25 cellular contexts compared by ENCODE assay signal in the genomic region with DNA sequence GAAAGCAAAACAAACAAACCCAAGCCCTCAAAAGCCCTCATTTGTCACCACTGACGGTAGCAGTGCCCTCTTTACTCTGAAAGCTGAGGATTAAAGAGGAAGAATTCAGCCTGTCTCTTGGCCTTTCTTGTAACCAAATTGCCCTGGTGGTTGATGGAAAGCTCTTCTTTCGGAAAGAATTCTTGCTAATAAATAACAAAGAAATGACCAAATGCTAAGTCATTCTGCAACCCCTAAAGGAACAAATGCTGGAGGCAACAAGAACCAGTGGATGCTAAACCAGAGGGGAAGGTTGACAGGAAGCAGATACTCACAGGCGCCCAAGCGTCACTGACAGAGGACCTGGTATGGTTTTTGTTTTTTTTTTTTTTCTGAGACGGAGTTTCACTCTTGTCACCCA. TPM values are rescaled to one million over a fixed set of nuclear protein-coding genes. Genes with fewer than 3 reads are reported as not detected.
DNase-seq lines count a peak whose midpoint lies in the region; ATAC-seq, FAIRE-seq and TF ChIP-seq lines count a peak whose summit lies in the region.
"Had no signal": no experiment of that assay in that cellular context is flagged by ENCODE, and none has a peak within 500 bp of the region (broad histone marks: within the 10 kb centered on the region; RNA-seq: fewer than 3 reads in every experiment).

No MANE protein-coding gene starts in this region.

- H3K27me3 ChIP-seq in GM12878 (replicated peaks in 1 of 2; ENCODE audit: control insufficient read depth in 2 of 2, insufficient read depth in 2 of 2, low read length in 1 of 2) (no peaks in the 10 kb centered on the region), mesenchymal stem cell (ENCODE audit: control insufficient read depth in 1 of 2, insufficient read depth in 1 of 2, low read length in 2 of 2) (no peaks in the 10 kb centered on the region), transverse colon (no peaks in the 10 kb centered on the region)

- no peak overlapping the region for H3K23ac ChIP-seq in mesenchymal stem cell (ENCODE audit: low read length in 2 of 2)

- no peak overlapping the region for H3K27ac ChIP-seq in GM12878 (ENCODE audit: control insufficient read depth, insufficient read depth)
- H3K27ac ChIP-seq in mesenchymal stem cell (ENCODE audit: low read length, poor library complexity, severe bottlenecking) = no peak overlapping the region
- H3K27ac ChIP-seq in transverse colon = peak overlapping the region in 3 of 4 donors; percentile 15 to 56 (median 31)
- H3K27ac ChIP-seq: prostate gland, RWPE1, thoracic aorta had no signal

- H3K4me1 ChIP-seq in GM12878 (ENCODE audit: control insufficient read depth, insufficient read depth, low read length) (peaks cover 15% of the 10 kb centered on the region), mesenchymal stem cell (ENCODE audit: control insufficient read depth, insufficient read depth, low read depth, low read length) (peaks cover 2% of the 10 kb centered on the region), transverse colon (peaks cover 0 to 31% (median 4%) of the 10 kb centered on the region in 4 donors)
- H3K4me1 ChIP-seq: prostate gland had no signal

- TF ChIP-seq CTCF in GM12878 (IDR thresholded peaks at IDR 0.05 in 2 of 3, conservative IDR thresholded peaks at IDR 0.05 in 1 of 3; ENCODE audit: control insufficient read depth in 2 of 3, extremely low read depth in 1 of 3, insufficient read depth in 1 of 3, low read depth in 3 of 3, low read length in 3 of 3) (no peak), transverse colon (IDR thresholded peaks at IDR 0.05) (no peak), nephron progenitor cell (IDR thresholded peaks at IDR 0.05) (no peak)

- H3K36me3 Mint-ChIP-seq in nephron progenitor cell (ENCODE audit: low read depth) = peaks cover 19% of the 10 kb centered on the region

- no peak overlapping the region for H2BK5ac ChIP-seq in mesenchymal stem cell (ENCODE audit: low read depth, low read length, poor library complexity, severe bottlenecking)

- H3K14ac ChIP-seq in mesenchymal stem cell (ENCODE audit: low read length in 2 of 2) = no peak overlapping the region

- TF ChIP-seq RAD21 in GM12878 (IDR thresholded peaks at IDR 0.05; ENCODE audit: insufficient read depth, low read depth, low read length) = no peak

- no peak overlapping the region for H3K27ac Mint-ChIP-seq in nephron progenitor cell
- H3K27ac Mint-ChIP-seq: activated naive CD8-positive, alpha-beta T cell treated with anti-CD3 and anti-CD28 coated beads, Interleukin-2, amount 50 U/mL, for 24 hours; activated T-helper 2 cell treated with anti-CD3 and anti-CD28 coated beads, Interferon-gamma antibody, Interleukin-2, Interleukin-4, amounts not matched to agents 10 μg/mL and 5 μg/mL and 100 μg/mL, durations not matched to agents 14 hours and 24 hours and 36 hours; effector memory CD8-positive, alpha-beta T cell had no signal

- ATAC-seq in GM21423 (IDR thresholded peaks at IDR 0.05; ENCODE audit: unreplicated experiment) = peak; percentile 57
- ATAC-seq in GM12878 = peak; percentile 68
- ATAC-seq in HG03469 (IDR thresholded peaks at IDR 0.05; ENCODE audit: unreplicated experiment) = no peak
- ATAC-seq: activated naive CD8-positive, alpha-beta T cell treated with anti-CD3 and anti-CD28 coated beads, Interleukin-2, amount 50 U/mL, for 24 hours; effector memory CD8-positive, alpha-beta T cell; left cardiac atrium; WTC11 had no signal

- H3K4me1 Mint-ChIP-seq in nephron progenitor cell = peaks cover 58% of the 10 kb centered on the region

- H4K8ac ChIP-seq in mesenchymal stem cell (ENCODE audit: low read length) = no peak overlapping the region

- no peak overlapping the region for H3K4me3 ChIP-seq in GM12878
- H3K4me3 ChIP-seq in mesenchymal stem cell (ENCODE audit: insufficient read depth in 1 of 2, low read depth in 1 of 2, low read length in 2 of 2) = no peak overlapping the region
- no peak overlapping the region for H3K4me3 ChIP-seq in transverse colon
- H3K4me3 ChIP-seq: prostate gland, thoracic aorta had no signal

- no peak overlapping the region for H3K4ac ChIP-seq in mesenchymal stem cell (ENCODE audit: low read depth in 1 of 2, low read length in 2 of 2)

- H3K79me1 ChIP-seq in mesenchymal stem cell (replicated peaks; ENCODE audit: low read length, poor library complexity, severe bottlenecking) = peaks cover 33% of the 10 kb centered on the region

- H2AK5ac ChIP-seq in mesenchymal stem cell (ENCODE audit: low read length, severe bottlenecking) = no peak overlapping the region

- no peak for DNase-seq in GM12878 (ENCODE audit: low read depth, low spot score)
- DNase-seq in mesenchymal stem cell = peak; percentile 35
- no peak for DNase-seq in transverse colon
- DNase-seq in nephron progenitor cell = no peak
- DNase-seq in NCI-H1436 (lab: John Stamatoyannopoulos, UW) = no peak
- DNase-seq: activated CD4-positive, alpha-beta T cell treated with anti-CD3 and anti-CD28 coated beads, Interleukin-2, amount 50 U/mL, for 4 hours; activated CD8-positive, alpha-beta memory T cell treated with anti-CD3 and anti-CD28 coated beads, Interleukin-2, amount 50 U/mL, for 4 hours; activated naive CD8-positive, alpha-beta T cell treated with anti-CD3 and anti-CD28 coated beads, Interleukin-2, amount 50 U/mL, for 24 hours; COR-L47; effector memory CD8-positive, alpha-beta T cell; left cardiac atrium; NCI-H1105; NCI-H2029 treated with DMSO at 0.1 percent for 48 hours; T-helper 9 cell had no signal

- POLR2A ChIA-PET in GM12878 (lab: Charles Lee) = interaction anchor here (0.7 kb wide), 1 partner anchor 191 kb away, joined by 3 read pairs; no protein-coding TSS in a partner anchor

- H3K36me3 ChIP-seq in GM12878 (ENCODE audit: control insufficient read depth in 2 of 2, insufficient read depth in 2 of 2, low read length in 1 of 2) = peaks cover 0 to 2% of the 10 kb centered on the region in 2 experiments; a peak in 1 of 4 replicates
- peaks cover 18 to 26% of the 10 kb centered on the region in 2 experiments for H3K36me3 ChIP-seq in mesenchymal stem cell (ENCODE audit: control insufficient read depth in 1 of 2, insufficient read depth in 2 of 2, low read depth in 1 of 2, low read length in 2 of 2)
- no peaks in the 10 kb centered on the region for H3K36me3 ChIP-seq in transverse colon
- H3K36me3 ChIP-seq: prostate gland, thoracic aorta had no signal

- no peak overlapping the region for H3K18ac ChIP-seq in mesenchymal stem cell (ENCODE audit: low read depth in 1 of 2, low read length in 2 of 2)

- H3K27me3 Mint-ChIP-seq in nephron progenitor cell (ENCODE audit: low read depth, poor library complexity) = peaks cover 3% of the 10 kb centered on the region
- H3K27me3 Mint-ChIP-seq: activated naive CD8-positive, alpha-beta T cell treated with anti-CD3 and anti-CD28 coated beads, Interleukin-2, amount 50 U/mL, for 24 hours; effector memory CD8-positive, alpha-beta T cell had no signal

- in situ Hi-C loops in GM12878 (cut with MboI) (no loop called here), transverse colon (cut with MboI; ENCODE audit: low pct_ligation_motif_present in 1 of 4, low pct_unique_long_range_greater_than_20kb in 1 of 4, low sequenced_read_pairs in 3 of 4) (no loop called here)

- TF ChIP-seq POLR2A in GM12878 (IDR thresholded peaks at IDR 0.05; ENCODE audit: low read depth, low read length) = no peak
- TF ChIP-seq POLR2A in transverse colon (IDR thresholded peaks at IDR 0.05) = no peak

- WGBS in GM12878 (ENCODE audit: insufficient coverage, insufficient replicate concordance, low lambda C conversion rate, missing lambda C conversion rate) = 28% methylated on average over 4 of the region's 5 CpGs
- 50% methylated on average over 4 of the region's 5 CpGs for WGBS in mesenchymal stem cell
- WGBS in transverse colon (ENCODE audit: low coverage in 1 of 2), 2 donors = 51 to 69% methylated on average over 4 to 5 of the region's 5 CpGs

- BruUV-seq in GM12878 (replicated peaks; lab: Mats Ljungman, UMichigan) = no TSS peak

- no peak overlapping the region for H4K91ac ChIP-seq in mesenchymal stem cell (ENCODE audit: low read length)

- H3K79me2 ChIP-seq in GM12878 (ENCODE audit: control insufficient read depth, insufficient read depth, low read length) = peaks cover 1% of the 10 kb centered on the region; the same call in 1 of the 2 replicates

- H3K4me3 Mint-ChIP-seq in nephron progenitor cell = no peak overlapping the region
- H3K4me3 Mint-ChIP-seq: activated naive CD8-positive, alpha-beta T cell treated with anti-CD3 and anti-CD28 coated beads, Interleukin-2, amount 50 U/mL, for 24 hours; effector memory CD8-positive, alpha-beta T cell; WTC11 had no signal

- no peaks in the 10 kb centered on the region for H4K20me1 ChIP-seq in GM12878 (ENCODE audit: control insufficient read depth, insufficient read depth)

- no peak overlapping the region for H2BK15ac ChIP-seq in mesenchymal stem cell (ENCODE audit: low read depth, poor library complexity, severe bottlenecking)

- TF ChIP-seq EP300 in GM12878 (IDR thresholded peaks at IDR 0.05; ENCODE audit: borderline replicate concordance in 1 of 2, control insufficient read depth in 1 of 2, low read depth in 2 of 2, low read length in 2 of 2) (no peak), transverse colon (IDR thresholded peaks at IDR 0.05; ENCODE audit: low read depth) (no peak)

- H2BK12ac ChIP-seq in mesenchymal stem cell (ENCODE audit: low read length in 2 of 2) = no peak overlapping the region

- no peaks in the 10 kb centered on the region for H3K9me3 Mint-ChIP-seq in nephron progenitor cell
- H3K9me3 Mint-ChIP-seq: activated naive CD8-positive, alpha-beta T cell treated with anti-CD3 and anti-CD28 coated beads, Interleukin-2, amount 50 U/mL, for 24 hours; activated T-helper 2 cell treated with anti-CD3 and anti-CD28 coated beads, Interferon-gamma antibody, Interleukin-2, Interleukin-4, amounts not matched to agents 10 μg/mL and 5 μg/mL and 100 μg/mL, durations not matched to agents 14 hours and 24 hours and 36 hours; effector memory CD8-positive, alpha-beta T cell; neural crest cell; WTC11 had no signal

- H3K9ac ChIP-seq in GM12878 (ENCODE audit: control insufficient read depth, insufficient read depth, low read length) (no peak overlapping the region), mesenchymal stem cell (ENCODE audit: low read length) (no peak overlapping the region)

- CTCF ChIA-PET in GM12878 (lab: Yijun Ruan, JAX) = no interaction called here

- no peak overlapping the region for H3K4me2 ChIP-seq in GM12878 (ENCODE audit: control insufficient read depth, insufficient read depth)
- no peak overlapping the region for H3K4me2 ChIP-seq in mesenchymal stem cell (ENCODE audit: low read length, poor library complexity, severe bottlenecking)

- H3K9me3 ChIP-seq in GM12878 (replicated peaks; ENCODE audit: control insufficient read depth, insufficient read depth, low read length) = no peaks in the 10 kb centered on the region
- H3K9me3 ChIP-seq in mesenchymal stem cell (ENCODE audit: control insufficient read depth, low read length) = no peaks in the 10 kb centered on the region
- no peaks in the 10 kb centered on the region for H3K9me3 ChIP-seq in transverse colon
- H3K9me3 ChIP-seq: prostate gland, thoracic aorta had no signal

- FAIRE-seq in GM12878 (lab: Jason Lieb, UNC) = no peak
- FAIRE-seq: H1 had no signal

- intact Hi-C loops in GM12878 (cut with micrococcal nuclease; ENCODE audit: unreplicated experiment) (no loop called here), transverse colon (cut with DNase I; ENCODE audit: low total_unique reads) (no loop called here)

- no peak overlapping the region for H2BK120ac ChIP-seq in mesenchymal stem cell (ENCODE audit: low read depth, low read length)

- RAD21 ChIA-PET in GM12878 (lab: Charles Lee; ENCODE audit: unreplicated experiment) = interaction anchor here (0.8 kb wide), 1 partner anchor 929 kb away, joined by 3 read pairs; no protein-coding TSS in a partner anchor

- SMC1A ChIA-PET in GM12878 (lab: Charles Lee; ENCODE audit: uncharacterized antibody, unreplicated experiment) = no interaction called here

- H2AFZ ChIP-seq in GM12878 (ENCODE audit: control insufficient read depth, low read depth, low read length) (no peak overlapping the region), mesenchymal stem cell (ENCODE audit: low read depth, low read length) (no peak overlapping the region)

RNA-seq across cellular contexts. Expression of a gene that starts 6.6 kb away (rescaled TPM):
- total RNA-seq in GM12878 (2013; cell fraction: nucleolus; rRNA removed) = 2.7 and 3.8 TPM in 2 replicates
- total RNA-seq in GM12878 (2014; rRNA removed) (59.2 and 64.5 TPM in 2 replicates), GM12878 (2014; rRNA removed; fragmentation: Illumina TruSeq; extraction: Trizol) (25.2 and 27.1 TPM in 2 replicates), GM12878 (2021) (65.9 and 67.5 TPM in 2 replicates), transverse colon (10 to 100 TPM in 3 of 4 donors, 1 to 10 TPM in 1; 3.0 to 19.9 (median 16.3) TPM)
- polyA plus RNA-seq in GM12878 (2011; ENCODE audit: low read depth) = 5.7 TPM
- polyA plus RNA-seq in GM12878 (2011; rRNA removed) (6.9 and 22.6 TPM in 2 replicates), GM12878 (2014; fragmentation: Illumina TruSeq; extraction: Trizol) (2.3 and 17.5 TPM in 2 replicates), GM12878 (2014; fragmentation: Nextera tagmentation; extraction: Ambion mirVana) (1 to 10 TPM in 1 of 2 experiments, under 1 TPM in 1; 0.80 to 7.6 TPM), GM12878 (2014; rRNA removed) (50.2 and 62.0 TPM in 2 replicates), GM12878 (2016; fragmentation: Nextera tagmentation; extraction: Ambion mirVana) (10 to 100 TPM; 90.8 to 96.3 TPM)
- 42.5 and 66.1 TPM in 2 replicates for polyA plus RNA-seq in GM12878 (2011; cell fraction: cytosol; rRNA removed)
- polyA plus RNA-seq in GM12878 (2011; cell fraction: nucleus; rRNA removed) = 25.9 and 34.8 TPM in 2 replicates
- polyA plus RNA-seq in GM12878 (2012) = 22.4 and 26.6 TPM in 2 replicates
- 16.0 and 29.6 TPM in 2 replicates for polyA minus RNA-seq in GM12878 (2011; rRNA and poly(A)+ RNA removed)
- 16.8 and 25.3 TPM in 2 replicates for polyA minus RNA-seq in GM12878 (2011; cell fraction: cytosol; rRNA and poly(A)+ RNA removed)
- 6.3 and 9.6 TPM in 2 replicates for polyA minus RNA-seq in GM12878 (2011; cell fraction: nucleus; rRNA and poly(A)+ RNA removed)
- polyA plus RNA-seq in mesenchymal stem cell (2013, experiment 1 of 2) = 39.5 TPM
- 36.9 TPM for polyA plus RNA-seq in mesenchymal stem cell (2013, experiment 2 of 2)

RNA-seq across cellular contexts. Expression of a gene that starts 20.3 kb away (rescaled TPM):
- total RNA-seq in GM12878 (2013; cell fraction: nucleolus; rRNA removed) = not detected in 2 replicates
- total RNA-seq in GM12878 (2014; rRNA removed) (not detected in 2 replicates), GM12878 (2014; rRNA removed; fragmentation: Illumina TruSeq; extraction: Trizol) (not detected in 2 replicates), GM12878 (2021) (not detected in 2 replicates), transverse colon (under 1 TPM in 1 of 4 donors, not detected in 3; 0.14 TPM)
- polyA plus RNA-seq in GM12878 (2011; ENCODE audit: low read depth) = not detected
- polyA plus RNA-seq in GM12878 (2011; rRNA removed) (not detected in 2 replicates), GM12878 (2014; fragmentation: Illumina TruSeq; extraction: Trizol) (not detected in 2 replicates), GM12878 (2014; fragmentation: Nextera tagmentation; extraction: Ambion mirVana) (not detected), GM12878 (2014; rRNA removed) (0.06 and 0.12 TPM in 2 replicates), GM12878 (2016; fragmentation: Nextera tagmentation; extraction: Ambion mirVana) (not detected)
- polyA plus RNA-seq in GM12878 (2011; cell fraction: cytosol; rRNA removed) = not detected in 2 replicates
- polyA plus RNA-seq in GM12878 (2011; cell fraction: nucleus; rRNA removed) = 0.18 and 0.29 TPM in 2 replicates
- polyA plus RNA-seq in GM12878 (2012) = 0.09 TPM in 1 of 2 replicates, not detected in the other
- polyA minus RNA-seq in GM12878 (2011; rRNA and poly(A)+ RNA removed) = not detected in 2 replicates
- polyA minus RNA-seq in GM12878 (2011; cell fraction: cytosol; rRNA and poly(A)+ RNA removed) = not detected in 2 replicates
- 0.12 TPM in 1 of 2 replicates, not detected in the other for polyA minus RNA-seq in GM12878 (2011; cell fraction: nucleus; rRNA and poly(A)+ RNA removed)
- polyA plus RNA-seq in mesenchymal stem cell (2013, experiment 1 of 2) = 0.07 TPM
- 0.07 TPM for polyA plus RNA-seq in mesenchymal stem cell (2013, experiment 2 of 2)
- total RNA-seq: activated T-helper 2 cell treated with anti-CD3 and anti-CD28 coated beads, Interferon-gamma antibody, Interleukin-2, Interleukin-4, amounts not matched to agents 10 μg/mL and 5 μg/mL and 100 μg/mL, durations not matched to agents 14 hours and 24 hours and 36 hours; left cardiac atrium; mononuclear cell had no signal

RNA-seq across cellular contexts. Expression of a gene that starts 25.6 kb away (rescaled TPM):
- 8.8 and 11.3 TPM in 2 replicates for total RNA-seq in GM12878 (2013; cell fraction: nucleolus; rRNA removed)
- 56.6 and 68.6 TPM in 2 replicates for total RNA-seq in GM12878 (2014; rRNA removed)
- 24.4 and 27.6 TPM in 2 replicates for total RNA-seq in GM12878 (2014; rRNA removed; fragmentation: Illumina TruSeq; extraction: Trizol)
- 68.3 and 71.2 TPM in 2 replicates for total RNA-seq in GM12878 (2021)
- 12.5 TPM for polyA plus RNA-seq in GM12878 (2011; ENCODE audit: low read depth)
- polyA plus RNA-seq in GM12878 (2011; rRNA removed) = 4.3 and 7.1 TPM in 2 replicates
- 8.8 and 12.2 TPM in 2 replicates for polyA plus RNA-seq in GM12878 (2011; cell fraction: cytosol; rRNA removed)
- polyA plus RNA-seq in GM12878 (2011; cell fraction: nucleus; rRNA removed) = 9.5 and 12.9 TPM in 2 replicates
- 24.5 and 35.6 TPM in 2 replicates for polyA plus RNA-seq in GM12878 (2012)
- polyA plus RNA-seq in GM12878 (2014; fragmentation: Illumina TruSeq; extraction: Trizol) = 10.9 and 20.9 TPM in 2 replicates
- polyA plus RNA-seq in GM12878 (2014; fragmentation: Nextera tagmentation; extraction: Ambion mirVana) = under 1 TPM; 0.16 to 0.29 TPM
- 35.5 and 44.8 TPM in 2 replicates for polyA plus RNA-seq in GM12878 (2014; rRNA removed)
- polyA plus RNA-seq in GM12878 (2016; fragmentation: Nextera tagmentation; extraction: Ambion mirVana) = 1 to 10 TPM; 1.6 to 2.4 TPM
- 8.2 and 15.1 TPM in 2 replicates for polyA minus RNA-seq in GM12878 (2011; rRNA and poly(A)+ RNA removed)
- polyA minus RNA-seq in GM12878 (2011; cell fraction: cytosol; rRNA and poly(A)+ RNA removed) = 8.4 and 9.0 TPM in 2 replicates
- 7.0 and 12.8 TPM in 2 replicates for polyA minus RNA-seq in GM12878 (2011; cell fraction: nucleus; rRNA and poly(A)+ RNA removed)
- 38.0 TPM for polyA plus RNA-seq in mesenchymal stem cell (2013, experiment 1 of 2)
- polyA plus RNA-seq in mesenchymal stem cell (2013, experiment 2 of 2) = 38.0 TPM
- total RNA-seq in transverse colon = 10 to 100 TPM; 66.6 to 83.1 (median 72.8) TPM

RNA-seq across cellular contexts. Expression of a gene that starts 28.5 kb away (rescaled TPM):
- not detected in 2 replicates for total RNA-seq in GM12878 (2013; cell fraction: nucleolus; rRNA removed)
- total RNA-seq in GM12878 (2014; rRNA removed) (not detected in 2 replicates), GM12878 (2014; rRNA removed; fragmentation: Illumina TruSeq; extraction: Trizol) (not detected in 2 replicates), GM12878 (2021) (not detected in 2 replicates), transverse colon (1 to 10 TPM in 3 of 4 donors, under 1 TPM in 1; 0.75 to 4.1 (median 2.7) TPM)
- polyA plus RNA-seq in GM12878 (2011; ENCODE audit: low read depth) = not detected
- polyA plus RNA-seq in GM12878 (2011; rRNA removed) (not detected in 2 replicates), GM12878 (2014; fragmentation: Illumina TruSeq; extraction: Trizol) (not detected in 2 replicates), GM12878 (2014; fragmentation: Nextera tagmentation; extraction: Ambion mirVana) (not detected), GM12878 (2014; rRNA removed) (not detected in 2 replicates), GM12878 (2016; fragmentation: Nextera tagmentation; extraction: Ambion mirVana) (under 1 TPM in 1 of 2 experiments, not detected in 1; 0.08 TPM)
- polyA plus RNA-seq in GM12878 (2011; cell fraction: cytosol; rRNA removed) = not detected in 2 replicates
- not detected in 2 replicates for polyA plus RNA-seq in GM12878 (2011; cell fraction: nucleus; rRNA removed)
- 0.07 and 0.09 TPM in 2 replicates for polyA plus RNA-seq in GM12878 (2012)
- not detected in 2 replicates for polyA minus RNA-seq in GM12878 (2011; rRNA and poly(A)+ RNA removed)
- not detected in 2 replicates for polyA minus RNA-seq in GM12878 (2011; cell fraction: cytosol; rRNA and poly(A)+ RNA removed)
- not detected in 2 replicates for polyA minus RNA-seq in GM12878 (2011; cell fraction: nucleus; rRNA and poly(A)+ RNA removed)
- polyA plus RNA-seq in mesenchymal stem cell (2013, experiment 1 of 2) = 0.03 TPM
- polyA plus RNA-seq in mesenchymal stem cell (2013, experiment 2 of 2) = 0.04 TPM
- total RNA-seq: mononuclear cell, NCI-H460 had no signal

RNA-seq across cellular contexts. Expression of a gene that starts 35.1 kb away (rescaled TPM):
- 19.8 and 20.9 TPM in 2 replicates for total RNA-seq in GM12878 (2013; cell fraction: nucleolus; rRNA removed)
- total RNA-seq in GM12878 (2014; rRNA removed) (18.5 and 20.7 TPM in 2 replicates), GM12878 (2014; rRNA removed; fragmentation: Illumina TruSeq; extraction: Trizol) (11.2 and 13.0 TPM in 2 replicates), GM12878 (2021) (58.8 and 58.9 TPM in 2 replicates), transverse colon (10 to 100 TPM; 14.1 to 89.4 (median 39.5) TPM)
- 13.9 TPM for polyA plus RNA-seq in GM12878 (2011; ENCODE audit: low read depth)
- polyA plus RNA-seq in GM12878 (2011; rRNA removed) (11.2 and 20.2 TPM in 2 replicates), GM12878 (2014; fragmentation: Illumina TruSeq; extraction: Trizol) (25.1 and 36.9 TPM in 2 replicates), GM12878 (2014; fragmentation: Nextera tagmentation; extraction: Ambion mirVana) (1 to 10 TPM; 4.6 to 8.6 TPM), GM12878 (2014; rRNA removed) (37.0 and 44.2 TPM in 2 replicates), GM12878 (2016; fragmentation: Nextera tagmentation; extraction: Ambion mirVana) (10 to 100 TPM; 28.4 to 28.7 TPM)
- polyA plus RNA-seq in GM12878 (2011; cell fraction: cytosol; rRNA removed) = 33.1 and 37.6 TPM in 2 replicates
- polyA plus RNA-seq in GM12878 (2011; cell fraction: nucleus; rRNA removed) = 145 and 172 TPM in 2 replicates
- polyA plus RNA-seq in GM12878 (2012) = 27.8 and 28.4 TPM in 2 replicates
- polyA minus RNA-seq in GM12878 (2011; rRNA and poly(A)+ RNA removed) = 11.0 and 22.2 TPM in 2 replicates
- polyA minus RNA-seq in GM12878 (2011; cell fraction: cytosol; rRNA and poly(A)+ RNA removed) = 12.4 and 15.6 TPM in 2 replicates
- 13.5 and 22.2 TPM in 2 replicates for polyA minus RNA-seq in GM12878 (2011; cell fraction: nucleus; rRNA and poly(A)+ RNA removed)
- 97.9 TPM for polyA plus RNA-seq in mesenchymal stem cell (2013, experiment 1 of 2)
- polyA plus RNA-seq in mesenchymal stem cell (2013, experiment 2 of 2) = 95.2 TPM

Comparison
In these comparisons a context has a peak if more than half of its experiments do, and no peak if none do; other contexts are left out.
1. H3K27ac ChIP-seq: peak in transverse colon (3 of 4); none in GM12878 (single experiment) and mesenchymal stem cell (single experiment).